10 cellular contexts compared by ENCODE assay signal in genomic region chr5:72555871-72556270, GRCh38. TPM values are rescaled to one million over a fixed set of nuclear protein-coding genes. Genes with fewer than 3 reads are reported as not detected.
DNase-seq lines count a peak whose midpoint lies in the region; ATAC-seq and TF ChIP-seq lines count a peak whose summit lies in the region.
"Had no signal": no experiment of that assay in that cellular context is flagged by ENCODE, and none has a peak within 500 bp of the region (broad histone marks: within the 10 kb centered on the region; RNA-seq: fewer than 3 reads in every experiment).

No MANE protein-coding gene starts in this region.

- H3K36me3 ChIP-seq in CD8-positive, alpha-beta T cell (ENCODE audit: insufficient read depth, low read length), result no peaks in the 10 kb centered on the region
- no peaks in the 10 kb centered on the region for H3K36me3 ChIP-seq in Loucy (ENCODE audit: insufficient read depth, low read length)
- H3K36me3 ChIP-seq: HAP-1 had no signal

- no peaks in the 10 kb centered on the region for H3K9me3 ChIP-seq in CD8-positive, alpha-beta T cell (ENCODE audit: low read length)
- no peaks in the 10 kb centered on the region for H3K9me3 ChIP-seq in Loucy (ENCODE audit: insufficient read depth, low read depth, low read length)
- H3K9me3 ChIP-seq: HAP-1 had no signal

- H3K27me3 Mint-ChIP-seq in CD8-positive, alpha-beta T cell (ENCODE audit: low read depth), result peaks cover 33% of the 10 kb centered on the region
- H3K27me3 Mint-ChIP-seq in nephron progenitor cell (ENCODE audit: low read depth, poor library complexity), result no peaks in the 10 kb centered on the region

- H3K27me3 ChIP-seq in CD8-positive, alpha-beta T cell (ENCODE audit: insufficient read depth, low read length), result no peaks in the 10 kb centered on the region
- no peaks in the 10 kb centered on the region for H3K27me3 ChIP-seq in Loucy (ENCODE audit: insufficient read depth, low read length, poor library complexity, severe bottlenecking)

- CTCF ChIA-PET in CD8-positive, alpha-beta T cell (lab: Charles Lee), result no interaction called here

- peak overlapping the region; percentile 66 for H3K4me3 Mint-ChIP-seq in CD8-positive, alpha-beta T cell
- peak overlapping the region; percentile 82 for H3K4me3 Mint-ChIP-seq in nephron progenitor cell

- H3K36me3 Mint-ChIP-seq in CD8-positive, alpha-beta T cell, result no peaks in the 10 kb centered on the region
- H3K36me3 Mint-ChIP-seq in nephron progenitor cell (ENCODE audit: low read depth), result no peaks in the 10 kb centered on the region

- no peaks in the 10 kb centered on the region for H3K9me2 ChIP-seq in Loucy (replicated peaks; ENCODE audit: low read depth, low read length)

- peak overlapping the region; percentile 83; the same call in 1 of the 2 replicates for H2AFZ ChIP-seq in Loucy (ENCODE audit: low read length)

- POLR2A ChIA-PET in CD8-positive, alpha-beta T cell (lab: Charles Lee), result interaction anchor here (0.8 kb wide), 1 partner anchor 19 kb away, joined by 3 read pairs; no protein-coding TSS in a partner anchor

- ATAC-seq in CD8-positive, alpha-beta T cell, result no peak
- ATAC-seq in HG03521 (IDR thresholded peaks at IDR 0.05; ENCODE audit: unreplicated experiment) (no peak), HG03159 (IDR thresholded peaks at IDR 0.05; ENCODE audit: unreplicated experiment) (no peak)

- no peak overlapping the region for H3K27ac Mint-ChIP-seq in CD8-positive, alpha-beta T cell
- H3K27ac Mint-ChIP-seq in nephron progenitor cell, result peak overlapping the region; percentile 77

- H3K4me1 ChIP-seq in CD8-positive, alpha-beta T cell (ENCODE audit: insufficient read depth, low read length), result no peaks in the 10 kb centered on the region
- peaks cover 5% of the 10 kb centered on the region for H3K4me1 ChIP-seq in Loucy (ENCODE audit: insufficient read depth, low read length, poor library complexity, severe bottlenecking)
- H3K4me1 ChIP-seq: HAP-1 had no signal

- TF ChIP-seq CTCF in CD8-positive, alpha-beta T cell (IDR thresholded peaks at IDR 0.05), result no peak
- TF ChIP-seq CTCF in Loucy (conservative IDR thresholded peaks at IDR 0.05; ENCODE audit: low read length), result no peak
- no peak for TF ChIP-seq CTCF in choroid plexus epithelial cell (conservative IDR thresholded peaks at IDR 0.05; ENCODE audit: low read depth, low read length)
- TF ChIP-seq CTCF in nephron progenitor cell (IDR thresholded peaks at IDR 0.05), result no peak

- H3K9ac ChIP-seq in Loucy (ENCODE audit: low read depth, low read length, poor library complexity, severe bottlenecking), result peak overlapping the region; percentile 40

- no peaks in the 10 kb centered on the region for H3F3A ChIP-seq in Loucy (ENCODE audit: low read depth)

- no peaks in the 10 kb centered on the region for H3K79me2 ChIP-seq in Loucy (ENCODE audit: insufficient read depth, low read length)

- DNase-seq in CD8-positive, alpha-beta T cell, result no peak
- DNase-seq in choroid plexus epithelial cell (ENCODE audit: low read depth) (peak; percentile 21), nephron progenitor cell (peak; percentile 10), SHP77 treated with DMSO at 0.1 percent for 48 hours (lab: John Stamatoyannopoulos, UW) (no peak), NCI-H524 treated with DMSO at 0.1 percent for 48 hours (lab: John Stamatoyannopoulos, UW) (no peak)

- peak overlapping the region; percentile 59 for H3K4me2 ChIP-seq in Loucy (ENCODE audit: low read depth, low read length, poor library complexity, severe bottlenecking)

- H3K27ac ChIP-seq in CD8-positive, alpha-beta T cell (ENCODE audit: low read depth, low read length), result no peak overlapping the region
- H3K27ac ChIP-seq: VCaP had no signal

- no peak overlapping the region for H3K4me3 ChIP-seq in CD8-positive, alpha-beta T cell (ENCODE audit: low read depth, low read length)
- H3K4me3 ChIP-seq in Loucy (ENCODE audit: low read length, poor library complexity, severe bottlenecking), result peak overlapping the region; percentile 62
- H3K4me3 ChIP-seq in choroid plexus epithelial cell (ENCODE audit: low read depth, low read length), result no peak overlapping the region
- H3K4me3 ChIP-seq: HAP-1 had no signal

- intact Hi-C loops in CD8-positive, alpha-beta T cell (cut with DNase I, micrococcal nuclease), result no loop called here

- H4K20me1 ChIP-seq in Loucy (ENCODE audit: insufficient read depth, low read length, poor library complexity, severe bottlenecking), result no peaks in the 10 kb centered on the region

- H3K4me1 Mint-ChIP-seq in CD8-positive, alpha-beta T cell (ENCODE audit: low read depth), result peaks cover 12% of the 10 kb centered on the region
- peaks cover 32% of the 10 kb centered on the region for H3K4me1 Mint-ChIP-seq in nephron progenitor cell

- no peaks in the 10 kb centered on the region for H3K9me3 Mint-ChIP-seq in CD8-positive, alpha-beta T cell
- no peaks in the 10 kb centered on the region for H3K9me3 Mint-ChIP-seq in nephron progenitor cell

RNA-seq across cellular contexts. Expression of gene ZNF366, which starts 48.7 kb away (rescaled TPM):
- not detected for total RNA-seq in CD8-positive, alpha-beta T cell

Comparison
In these comparisons a context has a peak if more than half of its experiments do, and no peak if none do; other contexts are left out.
1. DNase-seq: peak in choroid plexus epithelial cell (single experiment) and nephron progenitor cell (single experiment); none in CD8-positive, alpha-beta T cell (0 of 7), SHP77 treated with DMSO at 0.1 percent for 48 hours (single experiment) and NCI-H524 treated with DMSO at 0.1 percent for 48 hours (single experiment).